In the genomic region with DNA sequence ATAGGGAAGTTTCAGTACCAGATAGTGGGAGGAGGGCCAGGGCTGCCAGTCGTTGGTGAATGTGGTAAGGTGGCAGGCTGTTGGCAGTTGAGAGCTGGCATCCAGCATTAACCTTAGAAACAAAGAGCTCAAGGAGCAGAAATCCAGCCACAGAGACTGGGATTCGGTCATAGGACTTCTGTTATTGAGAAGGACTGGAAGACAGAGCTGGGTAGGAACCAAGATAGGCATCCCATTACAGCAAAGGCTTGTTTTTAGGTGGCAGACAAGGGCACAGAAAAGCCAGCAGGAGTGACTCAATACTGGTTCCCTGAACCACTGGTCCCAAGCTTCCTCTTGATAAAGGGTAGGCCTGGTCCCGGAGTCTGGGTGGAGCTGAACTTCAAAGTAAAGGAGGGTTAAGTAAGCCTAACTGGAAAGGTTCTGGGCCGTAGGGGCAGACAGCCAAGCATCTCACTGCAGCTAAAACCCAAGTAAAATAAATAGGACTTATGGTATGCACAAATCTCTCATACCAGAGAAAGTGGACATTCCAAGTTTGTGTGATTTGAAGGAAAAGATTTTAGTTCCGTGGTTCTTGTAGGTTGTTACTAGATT, we compare ENCODE assay signal across 13 cellular contexts.
DNase-seq lines count a peak whose midpoint lies in the region; ATAC-seq, FAIRE-seq and TF ChIP-seq lines count a peak whose summit lies in the region.
"Had no signal": no experiment of that assay in that cellular context is flagged by ENCODE, and none has a peak within 500 bp of the region (broad histone marks: within the 10 kb centered on the region; RNA-seq: fewer than 3 reads in every experiment).

No MANE protein-coding gene starts in this region.

- peaks cover 73% of the 10 kb centered on the region for H3K36me3 Mint-ChIP-seq in dendritic cell treated with granulocyte-macrophage colony-stimulating factor and Interleukin-4, amounts not matched to agents 40 ng/mL and 50 ng/mL, for 4 days (ENCODE audit: low read depth)

- peak overlapping the region; percentile 82 for H3K27ac ChIP-seq in neutrophil
- H3K27ac ChIP-seq: VCaP had no signal

- no peaks in the 10 kb centered on the region for H3K9me3 Mint-ChIP-seq in dendritic cell treated with granulocyte-macrophage colony-stimulating factor and Interleukin-4, amounts not matched to agents 40 ng/mL and 50 ng/mL, for 4 days

- ATAC-seq in GM21717 (IDR thresholded peaks at IDR 0.05; ENCODE audit: unreplicated experiment): no peak
- ATAC-seq: pancreas; stimulated activated naive CD8-positive, alpha-beta T cell treated with anti-CD3 and anti-CD28 coated beads, Interleukin-15, Interleukin-2, amounts not matched to agents 100 U/mL and 50 U/mL, for 24 hours had no signal

- H3K4me3 Mint-ChIP-seq in dendritic cell treated with granulocyte-macrophage colony-stimulating factor and Interleukin-4, amounts not matched to agents 40 ng/mL and 50 ng/mL, for 4 days: peak overlapping the region; percentile 7

- H3K27me3 ChIP-seq in neutrophil: no peaks in the 10 kb centered on the region
- H3K27me3 ChIP-seq: pancreas had no signal

- peak; percentile 72 for DNase-seq in CD1c-positive myeloid dendritic cell (ENCODE audit: extremely low spot score)
- peak; percentile 74 for DNase-seq in MV-4-11 (lab: John Stamatoyannopoulos, UW)
- no peak for DNase-seq in NCI-H2081 (lab: John Stamatoyannopoulos, UW)
- no peak for DNase-seq in H54 (ENCODE audit: insufficient read length, low spot score)
- DNase-seq in urothelium cell line (ENCODE audit: low spot score): no peak
- DNase-seq: effector memory CD4-positive, alpha-beta T cell; NCI-H187; pancreas; stimulated activated naive CD8-positive, alpha-beta T cell treated with anti-CD3 and anti-CD28 coated beads, Interleukin-15, Interleukin-2, amounts not matched to agents 100 U/mL and 50 U/mL, for 24 hours had no signal

- peaks cover 81 to 85% of the 10 kb centered on the region in 2 experiments for H3K4me1 ChIP-seq in neutrophil (ENCODE audit: control insufficient read depth in 1 of 2, insufficient read depth in 1 of 2, low read depth in 1 of 2, low read length in 1 of 2)

- no peaks in the 10 kb centered on the region for H3K27me3 Mint-ChIP-seq in dendritic cell treated with granulocyte-macrophage colony-stimulating factor and Interleukin-4, amounts not matched to agents 40 ng/mL and 50 ng/mL, for 4 days

- no peak overlapping the region for H3K4me3 ChIP-seq in neutrophil (ENCODE audit: low read depth in 1 of 2, low read length in 1 of 2)
- H3K4me3 ChIP-seq: pancreas had no signal

- peak overlapping the region; percentile 89 for H3K27ac Mint-ChIP-seq in dendritic cell treated with granulocyte-macrophage colony-stimulating factor and Interleukin-4, amounts not matched to agents 40 ng/mL and 50 ng/mL, for 4 days

- H3K36me3 ChIP-seq in neutrophil: no peaks in the 10 kb centered on the region
- H3K36me3 ChIP-seq: pancreas had no signal

- no peak for TF ChIP-seq CTCF in neutrophil (IDR thresholded peaks at IDR 0.05)

- H3K9me3 ChIP-seq in neutrophil: no peaks in the 10 kb centered on the region
- H3K9me3 ChIP-seq: pancreas had no signal

- TF ChIP-seq POLR2A in H54 (IDR thresholded peaks at IDR 0.05; ENCODE audit: low read depth, low read length): no peak

- FAIRE-seq in H54 (lab: Jason Lieb, UNC): no peak
- no peak for FAIRE-seq in urothelium cell line (lab: Jason Lieb, UNC)
- FAIRE-seq: pancreas had no signal

- intact Hi-C loops in dendritic cell treated with granulocyte-macrophage colony-stimulating factor and Interleukin-4, amounts not matched to agents 40 ng/mL and 50 ng/mL, for 4 days (cut with micrococcal nuclease): no loop called here

- peaks cover 91% of the 10 kb centered on the region for H3K4me1 Mint-ChIP-seq in dendritic cell treated with granulocyte-macrophage colony-stimulating factor and Interleukin-4, amounts not matched to agents 40 ng/mL and 50 ng/mL, for 4 days (ENCODE audit: low read depth)

Comparison
In these comparisons a context has a peak if more than half of its experiments do, and no peak if none do; other contexts are left out.
1. DNase-seq: peak in CD1c-positive myeloid dendritic cell (single experiment) and MV-4-11 (single experiment); none in NCI-H2081 (0 of 2), H54 (single experiment) and urothelium cell line (single experiment).